ENCODE assay signal across 21 cellular contexts in the genomic region with DNA sequence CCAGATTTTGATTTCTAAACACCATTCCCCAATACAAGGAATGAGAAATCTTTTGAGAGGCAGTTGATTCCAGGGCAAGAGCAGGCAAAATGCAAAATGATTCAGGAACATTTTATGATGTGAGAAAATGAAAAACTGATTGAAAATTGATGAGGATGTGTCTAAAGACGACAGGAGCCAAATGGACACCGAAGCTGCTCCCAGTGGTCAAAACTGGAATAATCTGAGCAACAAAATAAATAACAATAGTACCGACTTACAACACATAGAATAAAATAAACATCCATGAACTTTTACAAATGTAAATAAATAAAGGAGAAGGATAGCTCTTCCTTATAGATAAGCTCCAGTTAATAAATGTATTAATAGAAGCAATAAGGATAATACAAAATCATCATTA.
"Had no signal": no experiment of that assay in that cellular context is flagged by ENCODE, and none has a peak within 500 bp of the region (broad histone marks: within the 10 kb centered on the region; RNA-seq: fewer than 3 reads in every experiment).

No MANE protein-coding gene starts in this region.

- H3K4me3 ChIP-seq: coronary artery, heart right ventricle, left lung, lower lobe of right lung, sigmoid colon, skin epidermis, stomach, thoracic aorta, transverse colon had no signal

- H3K36me3 ChIP-seq: heart right ventricle, left lung, lower lobe of right lung, neutrophil, sigmoid colon, stomach, thoracic aorta, transverse colon had no signal

- H3K4me3 Mint-ChIP-seq: naive B cell, nephron had no signal

- H3K27ac ChIP-seq: coronary artery, heart right ventricle, left lung, lower lobe of right lung, neutrophil, sigmoid colon, skin epidermis, stomach, thoracic aorta, transverse colon had no signal

- H3K4me1 Mint-ChIP-seq: naive B cell, nephron had no signal

- H3K27me3 ChIP-seq: heart right ventricle, left lung, neutrophil, sigmoid colon, stomach, transverse colon had no signal

- H3K9me3 ChIP-seq: neutrophil, thoracic aorta had no signal

- H3K27ac Mint-ChIP-seq: nephron had no signal

- H3K4me1 ChIP-seq: heart right ventricle, left lung, lower lobe of right lung, sigmoid colon, stomach, transverse colon had no signal

- DNase-seq: effector CD4-positive, alpha-beta T cell; heart right ventricle; left lung; lower lobe of right lung; mesenchymal stem cell; midbrain; naive B cell; posterior cingulate gyrus; sigmoid colon; stimulated activated CD4-positive, alpha-beta T cell treated with anti-CD3 and anti-CD28 coated beads, Interleukin-2, amount 100 ng/mL, for 24 hours; stimulated activated CD4-positive, alpha-beta T cell treated with anti-CD3 and anti-CD28 coated beads, Interleukin-4, amount 100 ng/mL, for 4 hours; stimulated activated naive CD4-positive, alpha-beta T cell; stomach; substantia nigra; transverse colon had no signal

- ATAC-seq: esophagus mucosa, heart right ventricle, left lung, lower lobe of right lung had no signal
